Comparison of ENCODE assay signal across 28 cellular contexts in the genomic region with DNA sequence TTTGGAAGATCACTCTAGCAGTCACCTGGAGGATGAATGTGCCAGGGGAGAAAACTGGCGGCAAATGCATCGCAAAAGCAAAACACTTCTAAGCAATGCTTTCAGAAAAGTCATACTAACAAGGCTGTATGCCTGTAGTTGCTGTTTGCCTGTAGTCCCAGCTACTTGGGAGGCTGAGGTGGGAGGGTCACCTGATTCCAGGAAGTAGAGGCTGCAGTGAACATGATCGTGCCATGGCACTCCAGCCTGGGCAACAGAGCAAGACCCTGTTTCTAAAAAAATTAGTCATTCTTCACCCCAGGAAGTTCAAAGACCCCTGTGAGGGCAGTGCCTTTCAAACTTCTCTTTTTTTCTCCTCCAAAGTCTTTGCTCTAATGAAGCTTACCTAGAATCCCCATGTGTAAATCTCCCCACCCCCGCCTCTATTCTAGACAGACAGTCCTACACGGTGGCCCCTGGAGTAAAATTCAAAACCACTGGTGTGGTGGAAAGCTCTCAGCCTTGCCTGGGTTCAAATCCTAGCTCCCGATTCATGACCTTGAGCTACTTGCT. TPM values are rescaled to one million over a fixed set of nuclear protein-coding genes. Genes with fewer than 3 reads are reported as not detected.
DNase-seq lines count a peak whose midpoint lies in the region; ATAC-seq and TF ChIP-seq lines count a peak whose summit lies in the region.
"Had no signal": no experiment of that assay in that cellular context is flagged by ENCODE, and none has a peak within 500 bp of the region (broad histone marks: within the 10 kb centered on the region; RNA-seq: fewer than 3 reads in every experiment).

No MANE protein-coding gene starts in this region.

- H3K27ac ChIP-seq in mammary epithelial cell (ENCODE audit: insufficient read depth, low read depth, low read length) (no peak overlapping the region), breast epithelium (no peak overlapping the region), OCI-LY3 (ENCODE audit: low read length) (no peak overlapping the region)
- H3K27ac ChIP-seq: 22Rv1, thyroid gland had no signal

- H2AFZ ChIP-seq in mammary epithelial cell (ENCODE audit: low read depth, low read length) (peak overlapping the region; percentile 29), OCI-LY3 (ENCODE audit: low read depth, low read length) (no peak overlapping the region)

- no peak overlapping the region for H3K4me3 Mint-ChIP-seq in memory B cell
- H3K4me3 Mint-ChIP-seq: activated naive CD4-positive, alpha-beta T cell treated with anti-CD3 and anti-CD28 coated beads for 36 hours; activated T-cell treated with anti-CD3 and anti-CD28 coated beads, Interleukin-2, amount 50 U/mL, for 72 hours; T-helper 1 cell treated with Interleukin-12 subunit alpha and Interleukin-12 subunit beta and Interleukin-4 antibody, amounts not matched to agents 30 μg/mL and 1 μg/mL, for 36 hours had no signal

- H3K27me3 Mint-ChIP-seq in memory B cell = no peaks in the 10 kb centered on the region

- intact Hi-C loops in mammary epithelial cell (cut with micrococcal nuclease) (no loop called here), breast epithelium (cut with DNase I; ENCODE audit: low total_unique reads) (no loop called here)

- 70% methylated on average over 6 of the region's 6 CpGs for WGBS in mammary epithelial cell (ENCODE audit: low coverage, missing lambda C conversion rate)

- TF ChIP-seq CTCF in mammary epithelial cell (conservative IDR thresholded peaks at IDR 0.05 in 1 of 2, IDR thresholded peaks at IDR 0.05 in 1 of 2; ENCODE audit: extremely low read depth in 1 of 2, insufficient read depth in 1 of 2, low read depth in 1 of 2, low read length in 2 of 2) (no peak), breast epithelium (IDR thresholded peaks at IDR 0.05) (no peak), OCI-LY3 (IDR thresholded peaks at IDR 0.05; ENCODE audit: low read depth, low read length) (no peak)

- dilution Hi-C loops in mammary epithelial cell (cut with HindIII; ENCODE audit: low sequenced_read_pairs) = no loop called here

- no peaks in the 10 kb centered on the region for H3K9me3 ChIP-seq in mammary epithelial cell (replicated peaks; ENCODE audit: insufficient read depth, low read length)
- no peaks in the 10 kb centered on the region for H3K9me3 ChIP-seq in breast epithelium
- H3K9me3 ChIP-seq in OCI-LY3 (ENCODE audit: insufficient read depth, low read length) = no peaks in the 10 kb centered on the region
- H3K9me3 ChIP-seq: HAP-1, thyroid gland had no signal

- TF ChIP-seq POLR2A in breast epithelium (IDR thresholded peaks at IDR 0.05) = no peak

- peak; percentile 38 for ATAC-seq in memory B cell (ENCODE audit: low read depth)
- no peak for ATAC-seq in GM18873 (IDR thresholded peaks at IDR 0.05; ENCODE audit: low FRiP score, unreplicated experiment)
- ATAC-seq: activated T-cell treated with anti-CD3 and anti-CD28 coated beads, Interleukin-2, amount 50 U/mL, for 72 hours; stimulated activated naive CD8-positive, alpha-beta T cell treated with anti-CD3 and anti-CD28 coated beads, Interleukin-15, Interleukin-2, amounts not matched to agents 100 U/mL and 50 U/mL, for 24 hours had no signal

- DNase-seq in mammary epithelial cell = no peak
- DNase-seq in breast epithelium (ENCODE audit: low spot score in 2 of 2) = no peak
- DNase-seq in memory B cell (ENCODE audit: low spot score in 2 of 2) = no peak
- no peak for DNase-seq in GM19240 (ENCODE audit: insufficient read length, low spot score)
- DNase-seq in iPS-NIHi11 (ENCODE audit: low spot score) = no peak
- DNase-seq in activated T-cell treated with anti-CD3 and anti-CD28 coated beads, Interleukin-2, amount 50 U/mL, for 1 hour = no peak
- DNase-seq: activated CD4-positive, alpha-beta T cell treated with anti-CD3 and anti-CD28 coated beads for 4 hours; activated naive CD4-positive, alpha-beta T cell treated with anti-CD3 and anti-CD28 coated beads for 36 hours; activated T-cell treated with anti-CD3 and anti-CD28 coated beads, Interleukin-2, amount 50 U/mL, for 72 hours; AML-193; anterior cingulate cortex; COR-L47; hippocampal formation; KG1; NCI-H1048; NCI-H187 treated with DMSO at 0.1 percent for 48 hours; NCI-H2227 treated with DMSO at 0.1 percent for 48 hours; NCI-H748 treated with DMSO at 0.1 percent for 48 hours; small intestine; stimulated activated naive CD8-positive, alpha-beta T cell treated with anti-CD3 and anti-CD28 coated beads, Interleukin-15, Interleukin-2, amounts not matched to agents 100 U/mL and 50 U/mL, for 24 hours; thyroid gland had no signal

- peak overlapping the region; percentile 67 for H3K27ac Mint-ChIP-seq in memory B cell
- H3K27ac Mint-ChIP-seq: activated naive CD4-positive, alpha-beta T cell treated with anti-CD3 and anti-CD28 coated beads for 36 hours; activated T-cell treated with anti-CD3 and anti-CD28 coated beads, Interleukin-2, amount 50 U/mL, for 72 hours; T-helper 1 cell treated with Interleukin-12 subunit alpha and Interleukin-12 subunit beta and Interleukin-4 antibody, amounts not matched to agents 30 μg/mL and 1 μg/mL, for 36 hours had no signal

- H3K4me2 ChIP-seq in mammary epithelial cell (ENCODE audit: insufficient read depth, low read depth, low read length) (no peak overlapping the region), OCI-LY3 (ENCODE audit: low read length) (peak overlapping the region; percentile 31)

- no peaks in the 10 kb centered on the region for H3K79me2 ChIP-seq in mammary epithelial cell (ENCODE audit: insufficient read depth, low read length)
- no peaks in the 10 kb centered on the region for H3K79me2 ChIP-seq in OCI-LY3 (ENCODE audit: low read length)

- in situ Hi-C loops in mammary epithelial cell (cut with MboI; ENCODE audit: low sequenced_read_pairs in 2 of 2) = no loop called here

- H3K9ac ChIP-seq in mammary epithelial cell (ENCODE audit: insufficient read depth, low read length) (no peak overlapping the region), OCI-LY3 (ENCODE audit: low read length) (no peak overlapping the region)

- H3K4me1 Mint-ChIP-seq in memory B cell = peaks cover 21% of the 10 kb centered on the region

- H3K4me1 ChIP-seq in mammary epithelial cell (ENCODE audit: insufficient read depth, low read length) (no peaks in the 10 kb centered on the region), breast epithelium (no peaks in the 10 kb centered on the region), OCI-LY3 (ENCODE audit: low read length) (peaks cover 55% of the 10 kb centered on the region)
- H3K4me1 ChIP-seq: HAP-1, thyroid gland had no signal

- no TSS peak for BruUV-seq in mammary epithelial cell (replicated peaks; lab: Mats Ljungman, UMichigan)

- CTCF ChIA-PET in mammary epithelial cell (lab: Charles Lee; ENCODE audit: low non-redundant PET) = no interaction called here

- no peaks in the 10 kb centered on the region for H4K20me1 ChIP-seq in mammary epithelial cell (ENCODE audit: insufficient read depth, low read length)
- no peaks in the 10 kb centered on the region for H4K20me1 ChIP-seq in OCI-LY3 (ENCODE audit: insufficient read depth, low read length)

- H3K4me3 ChIP-seq in mammary epithelial cell (replicated peaks in 1 of 3; ENCODE audit: insufficient read depth in 1 of 3, low read depth in 2 of 3, low read length in 3 of 3) (no peak overlapping the region), breast epithelium (no peak overlapping the region), OCI-LY3 (ENCODE audit: low read length) (no peak overlapping the region)
- H3K4me3 ChIP-seq: HAP-1, thyroid gland had no signal

- H3K9me3 Mint-ChIP-seq in memory B cell = no peaks in the 10 kb centered on the region
- H3K9me3 Mint-ChIP-seq: activated naive CD4-positive, alpha-beta T cell treated with anti-CD3 and anti-CD28 coated beads for 36 hours; activated T-cell treated with anti-CD3 and anti-CD28 coated beads, Interleukin-2, amount 50 U/mL, for 72 hours; T-helper 1 cell treated with Interleukin-12 subunit alpha and Interleukin-12 subunit beta and Interleukin-4 antibody, amounts not matched to agents 30 μg/mL and 1 μg/mL, for 36 hours had no signal

- H3K27me3 ChIP-seq in mammary epithelial cell (ENCODE audit: insufficient read depth, low read length) (no peaks in the 10 kb centered on the region), breast epithelium (peaks cover 0 to 13% of the 10 kb centered on the region in 2 donors), OCI-LY3 (ENCODE audit: low read depth, low read length) (no peaks in the 10 kb centered on the region)
- H3K27me3 ChIP-seq: thyroid gland had no signal

- no peaks in the 10 kb centered on the region for H3K36me3 ChIP-seq in mammary epithelial cell (ENCODE audit: insufficient read depth, low read length)
- no peaks in the 10 kb centered on the region for H3K36me3 ChIP-seq in breast epithelium
- no peaks in the 10 kb centered on the region for H3K36me3 ChIP-seq in OCI-LY3 (replicated peaks; ENCODE audit: low read depth, low read length)
- H3K36me3 ChIP-seq: HAP-1, thyroid gland had no signal

- peaks cover 1% of the 10 kb centered on the region for H3K36me3 Mint-ChIP-seq in memory B cell

RNA-seq across cellular contexts. Expression of a gene that starts 5.5 kb away (rescaled TPM):
- total RNA-seq in mammary epithelial cell (under 1 TPM in 1 of 2 donors, not detected in 1; 0.33 TPM), breast epithelium (1 to 10 TPM in 1 of 3 donors, under 1 TPM in 1, not detected in 1; 0.33 to 1.9 TPM)
- polyA plus RNA-seq in mammary epithelial cell = 0.18 TPM
- not detected for polyA minus RNA-seq in mammary epithelial cell
- total RNA-seq: pulmonary artery endothelial cell, SK-MEL-5, thyroid gland had no signal

RNA-seq across cellular contexts. Expression of a gene that starts 27.5 kb away (rescaled TPM):
- total RNA-seq in mammary epithelial cell (1,000 to 10,000 TPM; 1,137 to 1,408 TPM), breast epithelium (1,000 to 10,000 TPM; 7,705 to 9,033 (median 8,363) TPM)
- polyA plus RNA-seq in mammary epithelial cell = 2,619 TPM
- polyA minus RNA-seq in mammary epithelial cell = 71.0 TPM

Comparison
In these comparisons a context has a peak if more than half of its experiments do, and no peak if none do; other contexts are left out.
1. RNA of a gene that starts 27.5 kb away (total RNA-seq): 7,705 to 9,033 TPM in breast epithelium; 1,137 to 1,408 TPM in mammary epithelial cell; every median in the first group is over 4 times any median in the second.